ENCODE assay signal across 1 cellular context in genomic region chr12:25500651-25501050, GRCh38.
TF ChIP-seq lines count a peak whose summit lies in the region.

No MANE protein-coding gene starts in this region.

TF ChIP-seq in IMR-90, 13 proteins besides CTCF, POLR2A, EP300 and RAD21:
- TF ChIP-seq MAZ (IDR thresholded peaks at IDR 0.05; ENCODE audit: borderline replicate concordance, low read depth, low read length) (no peak), NFE2L2 (IDR thresholded peaks at IDR 0.05; ENCODE audit: low read depth, low read length) (no peak), USF2 (IDR thresholded peaks at IDR 0.05; ENCODE audit: low read depth, low read length) (no peak), RCOR1 (IDR thresholded peaks at IDR 0.05; ENCODE audit: insufficient replicate concordance, low read length) (no peak), MXI1 (IDR thresholded peaks at IDR 0.05; ENCODE audit: borderline replicate concordance, low read depth, low read length) (no peak), MAFK (IDR thresholded peaks at IDR 0.05; ENCODE audit: low read depth, low read length) (no peak), CEBPB (IDR thresholded peaks at IDR 0.05; ENCODE audit: low read depth, low read length) (no peak), FOS (IDR thresholded peaks at IDR 0.05; ENCODE audit: low read depth, low read length) (no peak), BHLHE40 (IDR thresholded peaks at IDR 0.05; ENCODE audit: low read depth, low read length) (no peak), SMC3 (IDR thresholded peaks at IDR 0.05; ENCODE audit: low read depth, low read length) (no peak)
